1 cellular context compared by ENCODE assay signal in genomic region chr17:35432176-35433074, GRCh38.
A peak's percentile ranks its signal among the peaks of the same experiment; 100 is the strongest.
TF ChIP-seq lines count a peak whose summit lies in the region.

SLFN12 (minus strand) TSS chr17:35432500; CDS start chr17:35423028, 9,472 bp downstream.

TF ChIP-seq in HEK293, 187 proteins besides CTCF, POLR2A, EP300 and RAD21 (continued from another document):
- TF ChIP-seq ZNF843 (tag by site-specific recombination; IDR thresholded peaks at IDR 0.05): no peak
- TF ChIP-seq ZNF585B (tag by site-specific recombination; IDR thresholded peaks at IDR 0.05): no peak
- no peak for TF ChIP-seq ZNF670 (tag by site-specific recombination; IDR thresholded peaks at IDR 0.05; ENCODE audit: low read depth)
- TF ChIP-seq IKZF3 (tag by site-specific recombination; IDR thresholded peaks at IDR 0.05): peak; percentile 72
- no peak for TF ChIP-seq ZXDB (tag by site-specific recombination; IDR thresholded peaks at IDR 0.05)
- TF ChIP-seq ZNF837 (tag by site-specific recombination; IDR thresholded peaks at IDR 0.05): no peak
- TF ChIP-seq REPIN1 (tag by site-specific recombination; IDR thresholded peaks at IDR 0.05; ENCODE audit: low read depth): no peak
- no peak for TF ChIP-seq ZNF302 (tag by site-specific recombination; IDR thresholded peaks at IDR 0.05; ENCODE audit: low read depth)
- no peak for TF ChIP-seq ZNF155 (tag by site-specific recombination; IDR thresholded peaks at IDR 0.05)
- no peak for TF ChIP-seq ZNF529 (tag by site-specific recombination; IDR thresholded peaks at IDR 0.05; ENCODE audit: insufficient replicate concordance)
- no peak for TF ChIP-seq HOXD13 (CRISPR knock-in tag; IDR thresholded peaks at IDR 0.05; ENCODE audit: borderline replicate concordance)
- TF ChIP-seq ZNF660 (tag by site-specific recombination; IDR thresholded peaks at IDR 0.05): 0 out of 2 replicates have a peak, but pooled peaks have one; percentile 13
- TF ChIP-seq EGR2 (tag by site-specific recombination; IDR thresholded peaks at IDR 0.05; ENCODE audit: low read depth): no peak
- TF ChIP-seq ZNF621 (tag by site-specific recombination; IDR thresholded peaks at IDR 0.05): no peak
- 0 out of 2 replicates have a peak, but pooled peaks have one; percentile 35 for TF ChIP-seq PRDM1 (tag by site-specific recombination; IDR thresholded peaks at IDR 0.05)
- TF ChIP-seq MEIS1 (CRISPR knock-in tag; IDR thresholded peaks at IDR 0.05; ENCODE audit: borderline replicate concordance): no peak
- no peak for TF ChIP-seq ZNF48 (tag by site-specific recombination; IDR thresholded peaks at IDR 0.05)
- no peak for TF ChIP-seq SCRT2 (tag by site-specific recombination; IDR thresholded peaks at IDR 0.05)
- TF ChIP-seq BCL6B (tag by site-specific recombination; IDR thresholded peaks at IDR 0.05): no peak
- TF ChIP-seq ZNF677 (tag by site-specific recombination; IDR thresholded peaks at IDR 0.05): no peak
- TF ChIP-seq ZNF157 (tag by site-specific recombination; IDR thresholded peaks at IDR 0.05): no peak
- TF ChIP-seq KLF8 (tag by site-specific recombination; IDR thresholded peaks at IDR 0.05): 0 out of 2 replicates have a peak, but pooled peaks have one; percentile 20
- no peak for TF ChIP-seq REST (tag by site-specific recombination; IDR thresholded peaks at IDR 0.05)
- TF ChIP-seq SETDB1 (IDR thresholded peaks at IDR 0.05; ENCODE audit: insufficient read length, low read length): no peak
- no peak for TF ChIP-seq ZBTB44 (tag by site-specific recombination; IDR thresholded peaks at IDR 0.05)
- no peak for TF ChIP-seq ZBTB21 (tag by site-specific recombination; IDR thresholded peaks at IDR 0.05)
TF ChIP-seq in HEK293: peak in this region for 8.
